In genomic region chr15:82647835-82648256, GRCh38 we compare ENCODE assay signal across 8 cellular contexts. TPM values are rescaled to one million over a fixed set of nuclear protein-coding genes. Genes with fewer than 3 reads are reported as not detected.
DNase-seq lines count a peak whose midpoint lies in the region; ATAC-seq lines count a peak whose summit lies in the region.

No MANE protein-coding gene starts in this region.

- H3K9ac ChIP-seq in SK-N-MC (ENCODE audit: insufficient read length) = peak overlapping the region; percentile 76

- H3K4me3 Mint-ChIP-seq in stimulated activated memory B cell treated with anti-CD40 and anti-IgM and Interleukin-4, amounts not matched to agents 10 μg/mL and 1 μg/mL and 100 μg/mL, for 72 hours = peak overlapping the region; percentile 55

- peak; percentile 69 for ATAC-seq in GM18502 (IDR thresholded peaks at IDR 0.05; ENCODE audit: poor library complexity, unreplicated experiment)
- ATAC-seq in stimulated activated memory B cell treated with anti-CD40 and anti-IgM and Interleukin-4, amounts not matched to agents 10 μg/mL and 1 μg/mL and 100 μg/mL, for 72 hours = peak; percentile 67
- no peak for ATAC-seq in GM21390 (IDR thresholded peaks at IDR 0.05; ENCODE audit: unreplicated experiment)

- peaks cover 60% of the 10 kb centered on the region for H3K27me3 ChIP-seq in mononuclear cell (ENCODE audit: insufficient read depth, low read length)

- H3K9me3 ChIP-seq in SK-N-MC (ENCODE audit: low read depth, low read length) (no peaks in the 10 kb centered on the region), mononuclear cell (ENCODE audit: low read depth, low read length) (no peaks in the 10 kb centered on the region)

- H3K4me1 Mint-ChIP-seq in stimulated activated memory B cell treated with anti-CD40 and anti-IgM and Interleukin-4, amounts not matched to agents 10 μg/mL and 1 μg/mL and 100 μg/mL, for 72 hours = peaks cover 20% of the 10 kb centered on the region

- no peaks in the 10 kb centered on the region for H3K36me3 ChIP-seq in SK-N-MC (ENCODE audit: insufficient read depth, low read length)

- no peaks in the 10 kb centered on the region for H3K36me3 Mint-ChIP-seq in stimulated activated memory B cell treated with anti-CD40 and anti-IgM and Interleukin-4, amounts not matched to agents 10 μg/mL and 1 μg/mL and 100 μg/mL, for 72 hours

- DNase-seq in SK-N-MC (ENCODE audit: low read depth, low spot score) = no peak
- DNase-seq in central memory CD4-positive, alpha-beta T cell = peak; percentile 5
- no peak for DNase-seq in NCI-H2107 treated with DMSO at 0.1 percent for 48 hours (lab: John Stamatoyannopoulos, UW; ENCODE audit: unreplicated experiment)
- no peak for DNase-seq in NCI-H2107 (lab: John Stamatoyannopoulos, UW)

- no peak overlapping the region for H3K27ac Mint-ChIP-seq in stimulated activated memory B cell treated with anti-CD40 and anti-IgM and Interleukin-4, amounts not matched to agents 10 μg/mL and 1 μg/mL and 100 μg/mL, for 72 hours

- H3K27ac ChIP-seq in SK-N-MC = no peak overlapping the region

- peaks cover 12% of the 10 kb centered on the region for H3K4me1 ChIP-seq in mononuclear cell (ENCODE audit: insufficient read depth, low read length)

- no peaks in the 10 kb centered on the region for H3K9me3 Mint-ChIP-seq in stimulated activated memory B cell treated with anti-CD40 and anti-IgM and Interleukin-4, amounts not matched to agents 10 μg/mL and 1 μg/mL and 100 μg/mL, for 72 hours

- H3K4me3 ChIP-seq in SK-N-MC = peak overlapping the region; percentile 84
- H3K4me3 ChIP-seq in mononuclear cell (ENCODE audit: low read length) = peak overlapping the region; percentile 27

- peaks cover 76% of the 10 kb centered on the region for H3K27me3 Mint-ChIP-seq in stimulated activated memory B cell treated with anti-CD40 and anti-IgM and Interleukin-4, amounts not matched to agents 10 μg/mL and 1 μg/mL and 100 μg/mL, for 72 hours

RNA-seq across cellular contexts. Expression of gene CPEB1, which starts 0.7 kb away (rescaled TPM):
- total RNA-seq in mononuclear cell = not detected
